ENCODE assay signal across 10 cellular contexts in genomic region chr2:74080346-74080745, GRCh38.
DNase-seq lines count a peak whose midpoint lies in the region; ATAC-seq and TF ChIP-seq lines count a peak whose summit lies in the region.
"Had no signal": no experiment of that assay in that cellular context is flagged by ENCODE, and none has a peak within 500 bp of the region (broad histone marks: within the 10 kb centered on the region; RNA-seq: fewer than 3 reads in every experiment).

No MANE protein-coding gene starts in this region.

- TF ChIP-seq POLR2A in esophagus squamous epithelium (IDR thresholded peaks at IDR 0.05): no peak
- no peak for TF ChIP-seq POLR2A in testis (IDR thresholded peaks at IDR 0.05)

- no peak overlapping the region for H3K9ac ChIP-seq in colonic mucosa (ENCODE audit: low read depth in 2 of 2, low read length in 2 of 2)

- H3K36me3 ChIP-seq in esophagus squamous epithelium (peaks cover 0 to 79% (median 0%) of the 10 kb centered on the region in 3 donors), testis (ENCODE audit: low read depth, missing control alignments) (no peaks in the 10 kb centered on the region), colonic mucosa (no peaks in the 10 kb centered on the region)

- H3K4me3 Mint-ChIP-seq in activated CD4-positive, alpha-beta T cell treated with anti-CD3 and anti-CD28 coated beads, Interleukin-2, amount 10 ng/mL, durations not matched to agents 7 days and 5 days: no peak overlapping the region

- no peaks in the 10 kb centered on the region for H3K9me3 Mint-ChIP-seq in activated CD4-positive, alpha-beta T cell treated with anti-CD3 and anti-CD28 coated beads, Interleukin-2, amount 10 ng/mL, durations not matched to agents 7 days and 5 days

- H3K27me3 ChIP-seq in esophagus squamous epithelium: no peaks in the 10 kb centered on the region
- H3K27me3 ChIP-seq in testis: no peaks in the 10 kb centered on the region
- no peaks in the 10 kb centered on the region for H3K27me3 ChIP-seq in colonic mucosa

- H3K27me3 Mint-ChIP-seq in activated CD4-positive, alpha-beta T cell treated with anti-CD3 and anti-CD28 coated beads, Interleukin-2, amount 10 ng/mL, durations not matched to agents 7 days and 5 days: no peaks in the 10 kb centered on the region

- CTCF ChIA-PET in activated CD4-positive, alpha-beta T cell treated with anti-CD3 and anti-CD28 coated beads, Interleukin-2, amount 10 ng/mL, durations not matched to agents 7 days and 5 days (lab: Charles Lee): interaction anchor here (0.9 to 1.4 kb wide), 2 partner anchors 12 to 14 kb away, joined by 3 read pairs; no protein-coding TSS in a partner anchor

- H3K4me1 ChIP-seq in esophagus squamous epithelium (peaks cover 0 to 10% (median 0%) of the 10 kb centered on the region in 3 donors), testis (no peaks in the 10 kb centered on the region), colonic mucosa (no peaks in the 10 kb centered on the region)

- H3K9me3 ChIP-seq in esophagus squamous epithelium (no peaks in the 10 kb centered on the region), testis (no peaks in the 10 kb centered on the region), colonic mucosa (no peaks in the 10 kb centered on the region)

- no peak for DNase-seq in AG10803 (ENCODE audit: low read depth)
- DNase-seq in esophagus squamous epithelium (lab: John Stamatoyannopoulos, UW): no peak
- DNase-seq in KG1 (lab: John Stamatoyannopoulos, UW): no peak
- no peak for DNase-seq in testis
- no peak for DNase-seq in activated CD4-positive, alpha-beta T cell treated with anti-CD3 and anti-CD28 coated beads, Interleukin-2, amount 10 ng/mL, durations not matched to agents 7 days and 5 days
- no peak for DNase-seq in colonic mucosa
- DNase-seq: dermis blood vessel endothelial cell, DMS53 had no signal

- TF ChIP-seq CTCF in AG10803 (conservative IDR thresholded peaks at IDR 0.05; ENCODE audit: low read length): peak; percentile 14; the same call in 1 of the 2 replicates
- TF ChIP-seq CTCF in esophagus squamous epithelium (IDR thresholded peaks at IDR 0.05): peak in 2 of 6 experiments; percentile 9 to 14
- TF ChIP-seq CTCF in testis (IDR thresholded peaks at IDR 0.05): no peak
- no peak for TF ChIP-seq CTCF in colonic mucosa (IDR thresholded peaks at IDR 0.05)

- no peak overlapping the region for H3K4me3 ChIP-seq in AG10803 (ENCODE audit: low read length)
- peak overlapping the region in 1 of 4 donors; percentile 45 for H3K4me3 ChIP-seq in esophagus squamous epithelium
- H3K4me3 ChIP-seq in testis: no peak overlapping the region
- no peak overlapping the region for H3K4me3 ChIP-seq in colonic mucosa

- ATAC-seq in GM19395 (IDR thresholded peaks at IDR 0.05; ENCODE audit: unreplicated experiment) (peak; percentile 32), HG03378 (IDR thresholded peaks at IDR 0.05; ENCODE audit: unreplicated experiment) (peak; percentile 14)

- no peaks in the 10 kb centered on the region for H3K4me1 Mint-ChIP-seq in activated CD4-positive, alpha-beta T cell treated with anti-CD3 and anti-CD28 coated beads, Interleukin-2, amount 10 ng/mL, durations not matched to agents 7 days and 5 days

- POLR2A ChIA-PET in activated CD4-positive, alpha-beta T cell treated with anti-CD3 and anti-CD28 coated beads, Interleukin-2, amount 10 ng/mL, durations not matched to agents 7 days and 5 days (lab: Charles Lee): no interaction called here

- 62% methylated on average over 7 of the region's 10 CpGs; no CpG with 5 or more reads in 1 of the 2 donors for WGBS in esophagus squamous epithelium, 2 donors
- 78 to 80% methylated on average over 10 of the region's 10 CpGs for WGBS in testis, 2 donors

- H3K27ac ChIP-seq in esophagus squamous epithelium (peak overlapping the region in 3 of 4 donors; percentile 17 to 57 (median 49)), testis (no peak overlapping the region), colonic mucosa (no peak overlapping the region)

- H3K27ac Mint-ChIP-seq in activated CD4-positive, alpha-beta T cell treated with anti-CD3 and anti-CD28 coated beads, Interleukin-2, amount 10 ng/mL, durations not matched to agents 7 days and 5 days: no peak overlapping the region

- intact Hi-C loops in esophagus squamous epithelium (cut with DNase I) (no loop called here), testis (cut with DNase I; ENCODE audit: low total_unique reads) (no loop called here), colonic mucosa (cut with DNase I) (loop anchor here (10.0 kb wide), 1 partner anchor 256 kb away; the partner anchor contains the start of gene STAMBP)

- H3K36me3 Mint-ChIP-seq in activated CD4-positive, alpha-beta T cell treated with anti-CD3 and anti-CD28 coated beads, Interleukin-2, amount 10 ng/mL, durations not matched to agents 7 days and 5 days (ENCODE audit: low read depth): peaks cover 20% of the 10 kb centered on the region

Comparison
In these comparisons a context has a peak if more than half of its experiments do, and no peak if none do; other contexts are left out.
1. H3K27ac ChIP-seq: peak in esophagus squamous epithelium (3 of 4); none in testis (0 of 2) and colonic mucosa (single experiment).